In the genomic region with DNA sequence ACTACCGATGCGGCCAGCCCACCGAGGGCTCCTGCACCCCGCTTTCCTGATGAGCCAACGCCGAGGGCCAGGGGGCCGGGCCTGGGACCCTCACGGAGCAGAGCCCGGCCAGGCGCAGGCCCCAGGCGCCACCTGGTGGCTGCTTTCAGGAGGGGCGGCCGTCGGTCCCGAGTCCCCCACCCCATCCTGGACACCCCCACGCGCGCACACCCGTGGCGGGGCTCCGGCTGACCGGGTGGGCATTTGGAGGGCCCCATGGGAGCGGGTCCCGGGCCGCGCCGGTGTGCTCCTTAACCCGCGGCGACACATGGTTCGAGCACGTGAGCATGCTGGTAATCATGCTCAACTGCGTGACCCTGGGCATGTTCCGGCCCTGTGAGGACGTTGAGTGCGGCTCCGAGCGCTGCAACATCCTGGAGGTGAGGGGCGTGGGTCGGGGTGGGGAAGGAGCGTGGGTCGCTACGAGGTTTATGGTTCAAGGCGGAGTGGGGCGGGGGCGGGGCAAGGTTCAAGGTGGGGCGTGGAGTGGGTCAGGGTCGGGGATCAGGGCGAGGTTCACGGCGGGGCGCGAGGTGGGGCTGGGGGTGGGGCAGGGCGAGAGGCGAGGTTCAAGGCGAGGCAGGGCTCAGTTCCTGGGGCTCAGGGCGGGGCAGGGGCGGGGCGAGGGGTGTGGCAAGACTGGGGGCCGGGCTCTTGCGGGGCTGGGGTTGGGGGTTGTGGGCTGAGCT, we compare ENCODE assay signal across 9 cellular contexts. TPM values are rescaled to one million over a fixed set of nuclear protein-coding genes. Genes with fewer than 3 reads are reported as not detected.
DNase-seq lines count a peak whose midpoint lies in the region; ATAC-seq, FAIRE-seq and TF ChIP-seq lines count a peak whose summit lies in the region.
"Had no signal": no experiment of that assay in that cellular context is flagged by ENCODE, and none has a peak within 500 bp of the region (broad histone marks: within the 10 kb centered on the region; RNA-seq: fewer than 3 reads in every experiment).

No MANE protein-coding gene starts in this region.

- no peaks in the 10 kb centered on the region for H3K79me2 ChIP-seq in osteoblast (ENCODE audit: insufficient read depth, low read length)

- H3K9me3 ChIP-seq in Caco-2 = no peaks in the 10 kb centered on the region
- H3K9me3 ChIP-seq in osteoblast (ENCODE audit: low read depth, low read length) = no peaks in the 10 kb centered on the region
- no peaks in the 10 kb centered on the region for H3K9me3 ChIP-seq in vagina

- H3K27ac Mint-ChIP-seq in Caco-2 (ENCODE audit: unreplicated experiment) (no peak overlapping the region), chondrocyte (ENCODE audit: unreplicated experiment) (no peak overlapping the region)

- peak in 1 of 2 experiments; percentile 30 for DNase-seq in Caco-2
- DNase-seq in chondrocyte (ENCODE audit: low spot score) = no peak
- DNase-seq in osteoblast (ENCODE audit: insufficient read length, low spot score, missing footprints) = peak; percentile 97
- DNase-seq in vagina (ENCODE audit: extremely low spot score in 2 of 2) = no peak
- no peak for DNase-seq in DMS79 treated with DMSO at 0.1 percent for 48 hours (lab: John Stamatoyannopoulos, UW)
- DNase-seq in GM12892 (ENCODE audit: insufficient read length) = no peak

- no peak for ATAC-seq in GM21360 (IDR thresholded peaks at IDR 0.05; ENCODE audit: unreplicated experiment)

- H3K27me3 Mint-ChIP-seq in Caco-2 (ENCODE audit: insufficient read depth, unreplicated experiment) (no peaks in the 10 kb centered on the region), chondrocyte (ENCODE audit: low read depth) (no peaks in the 10 kb centered on the region)

- no peaks in the 10 kb centered on the region for H4K20me1 ChIP-seq in osteoblast (ENCODE audit: insufficient read depth, low read length)

- H3K4me3 ChIP-seq in Caco-2 (ENCODE audit: low read depth, low read length) (no peak overlapping the region), osteoblast (ENCODE audit: insufficient read depth, low read length) (no peak overlapping the region), vagina (no peak overlapping the region)

- no peaks in the 10 kb centered on the region for H3K36me3 ChIP-seq in Caco-2 (ENCODE audit: control insufficient read depth, insufficient read depth, low read length)
- H3K36me3 ChIP-seq in osteoblast (ENCODE audit: insufficient read depth, low read length) = no peaks in the 10 kb centered on the region
- no peaks in the 10 kb centered on the region for H3K36me3 ChIP-seq in vagina

- H3K27me3 ChIP-seq in Caco-2 (replicated peaks; ENCODE audit: control insufficient read depth, insufficient read depth, low read length) = no peaks in the 10 kb centered on the region
- no peaks in the 10 kb centered on the region for H3K27me3 ChIP-seq in osteoblast (ENCODE audit: insufficient read depth, low read length)
- no peaks in the 10 kb centered on the region for H3K27me3 ChIP-seq in vagina

- H3K4me3 Mint-ChIP-seq in Caco-2 (ENCODE audit: unreplicated experiment) (no peak overlapping the region), chondrocyte (ENCODE audit: unreplicated experiment) (no peak overlapping the region)

- H3K9me3 Mint-ChIP-seq in Caco-2 (ENCODE audit: unreplicated experiment) = no peaks in the 10 kb centered on the region
- H3K9me3 Mint-ChIP-seq in chondrocyte (ENCODE audit: low read depth) = no peaks in the 10 kb centered on the region

- no peak overlapping the region for H3K4me2 ChIP-seq in osteoblast (ENCODE audit: insufficient read depth, low read length)

- no peak overlapping the region for H2AFZ ChIP-seq in osteoblast (ENCODE audit: low read length)

- H3K4me1 ChIP-seq in Caco-2 (no peaks in the 10 kb centered on the region), osteoblast (ENCODE audit: insufficient read depth, low read length) (no peaks in the 10 kb centered on the region), vagina (no peaks in the 10 kb centered on the region)

- CTCF ChIA-PET in Caco-2 (lab: Charles Lee) = interaction anchor here (1.0 kb wide), 1 partner anchor 89 kb away, joined by 3 read pairs; no protein-coding TSS in a partner anchor

- no peak for FAIRE-seq in GM12892 (lab: Jason Lieb, UNC)

- TF ChIP-seq POLR2A in vagina (IDR thresholded peaks at IDR 0.05) = no peak
- no peak for TF ChIP-seq POLR2A in GM12892 (IDR thresholded peaks at IDR 0.05; ENCODE audit: low read depth, low read length)

- peaks cover 3% of the 10 kb centered on the region for H3K36me3 Mint-ChIP-seq in Caco-2 (ENCODE audit: insufficient read depth, unreplicated experiment)
- H3K36me3 Mint-ChIP-seq in chondrocyte (ENCODE audit: low read depth) = no peaks in the 10 kb centered on the region

- intact Hi-C loops in Caco-2 (cut with micrococcal nuclease; ENCODE audit: unreplicated experiment) = no loop called here
- intact Hi-C loops in vagina (cut with DNase I) = no loop called here

- peak; percentile 72 to 82 for TF ChIP-seq CTCF in Caco-2 (IDR thresholded peaks at IDR 0.05; ENCODE audit: insufficient read depth in 1 of 2, low read depth in 1 of 2, low read length in 1 of 2, severe bottlenecking in 1 of 2, unreplicated experiment in 1 of 2)
- peak; percentile 99 for TF ChIP-seq CTCF in LNCAP (IDR thresholded peaks at IDR 0.05)
- TF ChIP-seq CTCF in chondrocyte (IDR thresholded peaks at IDR 0.05) = peak; percentile 97
- TF ChIP-seq CTCF in osteoblast (IDR thresholded peaks at IDR 0.05; ENCODE audit: extremely low read depth, low read depth, low read length) = peak; percentile 61
- TF ChIP-seq CTCF in vagina (IDR thresholded peaks at IDR 0.05) = peak in 1 of 3 experiments; percentile 43

- no peaks in the 10 kb centered on the region for H3K4me1 Mint-ChIP-seq in Caco-2 (ENCODE audit: low read depth, unreplicated experiment)
- peaks cover 6% of the 10 kb centered on the region for H3K4me1 Mint-ChIP-seq in chondrocyte (ENCODE audit: low read depth)

- H3K27ac ChIP-seq in osteoblast (ENCODE audit: low read depth, low read length) (no peak overlapping the region), vagina (no peak overlapping the region)

- no TSS peak for BruUV-seq in Caco-2 (replicated peaks; lab: Mats Ljungman, UMichigan)

- POLR2A ChIA-PET in Caco-2 (lab: Charles Lee) = no interaction called here

RNA-seq across cellular contexts. Expression of a gene that starts 30.2 kb away (rescaled TPM):
- total RNA-seq in Caco-2 (2022) = not detected in 2 replicates
- not detected in 3 replicates for total RNA-seq in chondrocyte
- total RNA-seq in osteoblast = not detected in 2 replicates
- total RNA-seq in vagina = not detected
- polyA plus RNA-seq in GM12892 (2012; ENCODE audit: missing spikeins) = not detected
- total RNA-seq: activated CD8-positive, alpha-beta memory T cell treated with anti-CD3 and anti-CD28 coated beads for 36 hours had no signal

RNA-seq across cellular contexts. Expression of a gene that starts 35.2 kb away (rescaled TPM):
- total RNA-seq in Caco-2 (2022) = not detected in 2 replicates
- total RNA-seq in chondrocyte = not detected in 3 replicates
- total RNA-seq in osteoblast = not detected in 2 replicates
- total RNA-seq in vagina = 59.7 TPM
- polyA plus RNA-seq in GM12892 (2012; ENCODE audit: missing spikeins) = not detected
- total RNA-seq: activated CD8-positive, alpha-beta memory T cell treated with anti-CD3 and anti-CD28 coated beads for 36 hours had no signal

RNA-seq across cellular contexts. Expression of a gene that starts 41.9 kb away (rescaled TPM):
- total RNA-seq in Caco-2 (2022) (5.1 and 6.5 TPM in 2 replicates), chondrocyte (55.9 to 73.4 TPM (median 73.2 TPM) in 3 replicates), osteoblast (under 0.01 TPM in 2 replicates), vagina (10.8 TPM)
- polyA plus RNA-seq in GM12892 (2012; ENCODE audit: missing spikeins) = not detected

RNA-seq across cellular contexts. Expression of a gene that starts 45.7 kb away (rescaled TPM):
- not detected in 2 replicates for total RNA-seq in Caco-2 (2022)
- total RNA-seq in chondrocyte = not detected in 3 replicates
- not detected in 2 replicates for total RNA-seq in osteoblast
- total RNA-seq in vagina = 70.0 TPM
- polyA plus RNA-seq in GM12892 (2012; ENCODE audit: missing spikeins) = not detected
- total RNA-seq: activated CD8-positive, alpha-beta memory T cell treated with anti-CD3 and anti-CD28 coated beads for 36 hours had no signal

Comparison
In these comparisons a context has a peak if more than half of its experiments do, and no peak if none do; other contexts are left out.
1. RNA of a gene that starts 35.2 kb away (total RNA-seq): 59.7 TPM in vagina (single experiment); not detected in Caco-2, not detected in chondrocyte and not detected in osteoblast; every median in the first group is over 10 times any median in the second.